8 cellular contexts compared by ENCODE assay signal in genomic region chr5:115843444-115844130, GRCh38. TPM values are rescaled to one million over a fixed set of nuclear protein-coding genes. Genes with fewer than 3 reads are reported as not detected.
DNase-seq lines count a peak whose midpoint lies in the region; ATAC-seq and TF ChIP-seq lines count a peak whose summit lies in the region.

No MANE protein-coding gene starts in this region.

- POLR2A ChIA-PET in AG04449 (lab: Yijun Ruan, JAX): no interaction called here

- H3K9ac ChIP-seq in adipocyte (ENCODE audit: low read length) (peak overlapping the region; percentile 87), mesenchymal stem cell (ENCODE audit: low read length) (peak overlapping the region; percentile 93)

- in situ Hi-C loops in HAP-1 (cut with MboI; ENCODE audit: low sequenced_read_pairs): loop anchor here (25.0 kb wide), 1 partner anchor 219 kb away; no protein-coding TSS in a partner anchor

- H2BK15ac ChIP-seq in mesenchymal stem cell (ENCODE audit: low read depth, poor library complexity, severe bottlenecking): no peak overlapping the region

- H3K4me1 ChIP-seq in HAP-1 (peaks cover 11% of the 10 kb centered on the region), adipocyte (ENCODE audit: control insufficient read depth, insufficient read depth, low read length) (peaks cover 41% of the 10 kb centered on the region), mesenchymal stem cell (ENCODE audit: control insufficient read depth, insufficient read depth, low read depth, low read length) (peaks cover 8% of the 10 kb centered on the region)

- H3K14ac ChIP-seq in mesenchymal stem cell (ENCODE audit: low read length in 2 of 2): no peak overlapping the region

- ATAC-seq in GM21360 (IDR thresholded peaks at IDR 0.05; ENCODE audit: unreplicated experiment): no peak

- H3K4me2 ChIP-seq in mesenchymal stem cell (ENCODE audit: low read length, poor library complexity, severe bottlenecking): no peak overlapping the region

- no peaks in the 10 kb centered on the region; the same call in 1 of the 2 replicates for H3K36me3 ChIP-seq in HAP-1 (replicated peaks)
- no peaks in the 10 kb centered on the region for H3K36me3 ChIP-seq in adipocyte (ENCODE audit: control insufficient read depth, insufficient read depth, low read length, severe bottlenecking)
- no peaks in the 10 kb centered on the region for H3K36me3 ChIP-seq in mesenchymal stem cell (ENCODE audit: control insufficient read depth in 1 of 2, insufficient read depth in 2 of 2, low read depth in 1 of 2, low read length in 2 of 2)

- H2AFZ ChIP-seq in mesenchymal stem cell (ENCODE audit: low read depth, low read length): no peak overlapping the region

- H3K79me1 ChIP-seq in mesenchymal stem cell (replicated peaks; ENCODE audit: low read length, poor library complexity, severe bottlenecking): no peaks in the 10 kb centered on the region

- no peak overlapping the region for H4K8ac ChIP-seq in mesenchymal stem cell (ENCODE audit: low read length)

- no peak overlapping the region for H2BK12ac ChIP-seq in mesenchymal stem cell (ENCODE audit: low read length in 2 of 2)

- no peak for TF ChIP-seq CTCF in AG04449 (IDR thresholded peaks at IDR 0.05; ENCODE audit: insufficient read depth, low read length, missing control alignments)

- 96% methylated on average over 2 of the region's 6 CpGs for WGBS in mesenchymal stem cell

- no peak overlapping the region for H3K18ac ChIP-seq in mesenchymal stem cell (ENCODE audit: low read depth in 1 of 2, low read length in 2 of 2)

- no peak for DNase-seq in AG04449 (ENCODE audit: low read depth, low spot score)
- no peak for DNase-seq in HAP-1 (ENCODE audit: low spot score in 2 of 2)
- DNase-seq in adipocyte (ENCODE audit: low read depth): no peak
- DNase-seq in mesenchymal stem cell: no peak
- no peak for DNase-seq in DMS79 (lab: John Stamatoyannopoulos, UW)
- no peak for DNase-seq in T1000 (lab: John Stamatoyannopoulos, UW)
- DNase-seq in NCI-H1436 (lab: John Stamatoyannopoulos, UW): no peak

- H2BK5ac ChIP-seq in mesenchymal stem cell (ENCODE audit: low read depth, low read length, poor library complexity, severe bottlenecking): no peak overlapping the region

- H3K4me3 ChIP-seq in AG04449 (ENCODE audit: low read depth, low read length): peak overlapping the region; percentile 81
- H3K4me3 ChIP-seq in HAP-1: peak overlapping the region; percentile 68; the same call in 1 of the 2 replicates
- H3K4me3 ChIP-seq in adipocyte (ENCODE audit: low read length): peak overlapping the region; percentile 99
- peak overlapping the region in 1 of 2 experiments; percentile 86 for H3K4me3 ChIP-seq in mesenchymal stem cell (ENCODE audit: insufficient read depth in 1 of 2, low read depth in 1 of 2, low read length in 2 of 2)

- no peak overlapping the region for H3K23ac ChIP-seq in mesenchymal stem cell (ENCODE audit: low read length in 2 of 2)

- H3K4ac ChIP-seq in mesenchymal stem cell (ENCODE audit: low read depth in 1 of 2, low read length in 2 of 2): peak overlapping the region in 1 of 2 experiments; percentile 37

- no peak overlapping the region for H2AK5ac ChIP-seq in mesenchymal stem cell (ENCODE audit: low read length, severe bottlenecking)

- H3K27me3 ChIP-seq in HAP-1 (ENCODE audit: low read depth): no peaks in the 10 kb centered on the region
- H3K27me3 ChIP-seq in adipocyte (replicated peaks; ENCODE audit: control insufficient read depth, insufficient read depth, low read length): no peaks in the 10 kb centered on the region
- no peaks in the 10 kb centered on the region for H3K27me3 ChIP-seq in mesenchymal stem cell (ENCODE audit: control insufficient read depth in 1 of 2, insufficient read depth in 1 of 2, low read length in 2 of 2)

- no peak overlapping the region for H4K91ac ChIP-seq in mesenchymal stem cell (ENCODE audit: low read length)

- CTCF ChIA-PET in AG04449 (lab: Yijun Ruan, JAX): interaction anchor here (0.7 to 2.0 kb wide), 4 partner anchors 27 to 511 kb away, joined by 3 to 6 read pairs (median 4); no protein-coding TSS in a partner anchor

- no peak overlapping the region for H2BK120ac ChIP-seq in mesenchymal stem cell (ENCODE audit: low read depth, low read length)

- H3K9me3 ChIP-seq in HAP-1: no peaks in the 10 kb centered on the region
- no peaks in the 10 kb centered on the region for H3K9me3 ChIP-seq in adipocyte (ENCODE audit: control insufficient read depth, low read length)
- no peaks in the 10 kb centered on the region for H3K9me3 ChIP-seq in mesenchymal stem cell (ENCODE audit: control insufficient read depth, low read length)

- no peak overlapping the region for H3K27ac ChIP-seq in mesenchymal stem cell (ENCODE audit: low read length, poor library complexity, severe bottlenecking)

RNA-seq across cellular contexts. Expression of gene AP3S1, which starts 1.9 kb away (rescaled TPM):
- polyA plus RNA-seq in mesenchymal stem cell (2013, experiment 1 of 2): 72.2 TPM
- 79.1 TPM for polyA plus RNA-seq in mesenchymal stem cell (2013, experiment 2 of 2)

RNA-seq across cellular contexts. Expression of gene ATG12, which starts 2.2 kb away (rescaled TPM):
- 67.9 TPM for polyA plus RNA-seq in mesenchymal stem cell (2013, experiment 1 of 2)
- 76.1 TPM for polyA plus RNA-seq in mesenchymal stem cell (2013, experiment 2 of 2)

RNA-seq across cellular contexts. Expression of gene CDO1, which starts 27.1 kb away (rescaled TPM):
- polyA plus RNA-seq in mesenchymal stem cell (2013, experiment 1 of 2): 0.46 TPM
- polyA plus RNA-seq in mesenchymal stem cell (2013, experiment 2 of 2): 0.70 TPM
